Comparison of ENCODE assay signal across 16 cellular contexts in genomic region chrX:24125028-24125612, GRCh38.
"Had no signal": no experiment of that assay in that cellular context is flagged by ENCODE, and none has a peak within 500 bp of the region (broad histone marks: within the 10 kb centered on the region; RNA-seq: fewer than 3 reads in every experiment).

No MANE protein-coding gene starts in this region.

- H3K4me3 ChIP-seq: cardiac muscle cell, dorsolateral prefrontal cortex, gastroesophageal sphincter, transverse colon had no signal

- DNase-seq: activated CD4-positive, alpha-beta T cell treated with anti-CD3 and anti-CD28 coated beads for 1 hour; activated CD4-positive, alpha-beta T cell treated with anti-CD3 and anti-CD28 coated beads, Interleukin-2, amount 50 U/mL, for 4 hours; activated naive CD4-positive, alpha-beta T cell treated with Interleukin-2 at 50 U/mL for 16 hours; activated T-cell treated with anti-CD3 and anti-CD28 coated beads for 4 hours; aorta; dorsolateral prefrontal cortex; endodermal cell; left ventricle myocardium superior; naive thymus-derived CD8-positive, alpha-beta T cell; occipital lobe; stimulated activated CD4-positive, alpha-beta T cell treated with anti-CD3 and anti-CD28 coated beads, Interleukin-2, amount 100 ng/mL, for 48 hours; transverse colon had no signal

- H3K36me3 Mint-ChIP-seq: naive thymus-derived CD8-positive, alpha-beta T cell; stimulated activated memory B cell treated with anti-CD40 and anti-IgM and Interleukin-4, amounts not matched to agents 10 μg/mL and 1 μg/mL and 100 μg/mL, for 72 hours had no signal

- H3K27me3 Mint-ChIP-seq: memory B cell; naive thymus-derived CD8-positive, alpha-beta T cell; stimulated activated memory B cell treated with anti-CD40 and anti-IgM and Interleukin-4, amounts not matched to agents 10 μg/mL and 1 μg/mL and 100 μg/mL, for 72 hours had no signal

- H3K27ac ChIP-seq: cardiac muscle cell, dorsolateral prefrontal cortex, gastroesophageal sphincter, transverse colon had no signal

- H3K36me3 ChIP-seq: cardiac muscle cell, gastroesophageal sphincter, transverse colon had no signal

- H3K9me3 ChIP-seq: gastroesophageal sphincter, transverse colon had no signal

- H3K4me1 ChIP-seq: transverse colon had no signal

- H3K4me3 Mint-ChIP-seq: endodermal cell; memory B cell; naive thymus-derived CD8-positive, alpha-beta T cell; stimulated activated memory B cell treated with anti-CD40 and anti-IgM and Interleukin-4, amounts not matched to agents 10 μg/mL and 1 μg/mL and 100 μg/mL, for 72 hours had no signal

- ATAC-seq: gastroesophageal sphincter; left ventricle myocardium superior; naive thymus-derived CD8-positive, alpha-beta T cell; stimulated activated memory B cell treated with anti-CD40 and anti-IgM and Interleukin-4, amounts not matched to agents 10 μg/mL and 1 μg/mL and 100 μg/mL, for 72 hours had no signal

- H3K9me3 Mint-ChIP-seq: endodermal cell; memory B cell; naive thymus-derived CD8-positive, alpha-beta T cell; stimulated activated memory B cell treated with anti-CD40 and anti-IgM and Interleukin-4, amounts not matched to agents 10 μg/mL and 1 μg/mL and 100 μg/mL, for 72 hours had no signal

- H3K27ac Mint-ChIP-seq: endodermal cell; memory B cell; naive thymus-derived CD8-positive, alpha-beta T cell; stimulated activated memory B cell treated with anti-CD40 and anti-IgM and Interleukin-4, amounts not matched to agents 10 μg/mL and 1 μg/mL and 100 μg/mL, for 72 hours had no signal

- H3K27me3 ChIP-seq: cardiac muscle cell, gastroesophageal sphincter, transverse colon had no signal

- H3K4me1 Mint-ChIP-seq: memory B cell; naive thymus-derived CD8-positive, alpha-beta T cell; stimulated activated memory B cell treated with anti-CD40 and anti-IgM and Interleukin-4, amounts not matched to agents 10 μg/mL and 1 μg/mL and 100 μg/mL, for 72 hours had no signal
